8 cellular contexts compared by ENCODE assay signal in genomic region chr6:27865952-27866369, GRCh38. TPM values are rescaled to one million over a fixed set of nuclear protein-coding genes. Genes with fewer than 3 reads are reported as not detected.
A peak's percentile ranks its signal among the peaks of the same experiment; 100 is the strongest.
DNase-seq lines count a peak whose midpoint lies in the region; ATAC-seq and TF ChIP-seq lines count a peak whose summit lies in the region.

No MANE protein-coding gene starts in this region.

- peak overlapping the region; percentile 100 for H3K4me3 Mint-ChIP-seq in CD4-positive, alpha-beta T cell
- peak overlapping the region; percentile 93 to 97 (median 94) for H3K4me3 Mint-ChIP-seq in brain

- H3K9ac ChIP-seq in OCI-LY1 (ENCODE audit: low read length), result peak overlapping the region; percentile 90

- CTCF ChIA-PET in CD4-positive, alpha-beta T cell (lab: Charles Lee), result interaction anchor here (1.2 to 6.6 kb wide), 10 partner anchors 29 to 1840 kb away, joined by 3 to 50 read pairs (median 6); a partner anchor contains a TSS

- POLR2A ChIA-PET in CD4-positive, alpha-beta T cell (lab: Charles Lee), result interaction anchor here (0.6 to 16.5 kb wide), 42 partner anchors 8 to 1848 kb away, joined by 3 to 1427 read pairs (median 6); partner anchors contain the start of gene ZNF184

- H3K36me3 ChIP-seq in OCI-LY1 (ENCODE audit: insufficient read depth, low read length), result peaks cover 4% of the 10 kb centered on the region; the same call in 1 of the 2 replicates
- H3K36me3 ChIP-seq in thymus (ENCODE audit: control insufficient read depth, insufficient read depth), result no peaks in the 10 kb centered on the region

- peaks cover 16% of the 10 kb centered on the region for H3K36me3 Mint-ChIP-seq in CD4-positive, alpha-beta T cell (ENCODE audit: low read depth)
- peaks cover 8% of the 10 kb centered on the region for H3K36me3 Mint-ChIP-seq in brain

- peaks cover 3% of the 10 kb centered on the region for H3K27me3 Mint-ChIP-seq in CD4-positive, alpha-beta T cell
- H3K27me3 Mint-ChIP-seq in brain, result peaks cover 15% of the 10 kb centered on the region

- no peak overlapping the region for H2AFZ ChIP-seq in OCI-LY1 (ENCODE audit: low read length)

- H3K27ac Mint-ChIP-seq in CD4-positive, alpha-beta T cell, result peak overlapping the region; percentile 93
- H3K27ac Mint-ChIP-seq in brain, result peak overlapping the region; percentile 83 to 96 (median 89)

- DNase-seq in CD4-positive, alpha-beta T cell, result peak in 2 of 10 experiments; percentile 7 to 39
- DNase-seq in lower leg skin (ENCODE audit: low spot score in 2 of 2) (no peak), posterior cingulate gyrus (no peak), T1000 (lab: John Stamatoyannopoulos, UW) (no peak)

- intact Hi-C loops in CD4-positive, alpha-beta T cell (cut with DNase I, micrococcal nuclease), result loop anchor here (1.0 to 5.0 kb wide), 2 partner anchors 28 to 36 kb away; a partner anchor contains a TSS
- intact Hi-C loops in lower leg skin (cut with DNase I; ENCODE audit: low total_unique reads) (no loop called here), posterior cingulate gyrus (cut with DNase I) (no loop called here)

- H3K27ac ChIP-seq in CD4-positive, alpha-beta T cell (ENCODE audit: low read depth, low read length), result no peak overlapping the region
- H3K27ac ChIP-seq in OCI-LY1 (ENCODE audit: low read depth, low read length, poor library complexity, severe bottlenecking) (peak overlapping the region; percentile 99), thymus (ENCODE audit: low read depth) (peak overlapping the region; percentile 90)

- peak overlapping the region; percentile 87 for H3K4me2 ChIP-seq in OCI-LY1 (ENCODE audit: low read length)

- H3K4me1 ChIP-seq in OCI-LY1 (ENCODE audit: insufficient read depth, low read length, severe bottlenecking) (peaks cover 52% of the 10 kb centered on the region), thymus (ENCODE audit: control insufficient read depth, insufficient read depth, low read length) (peaks cover 11% of the 10 kb centered on the region)

- TF ChIP-seq CTCF in CD4-positive, alpha-beta T cell (IDR thresholded peaks at IDR 0.05), result no peak
- TF ChIP-seq CTCF in OCI-LY1 (IDR thresholded peaks at IDR 0.05; ENCODE audit: low read length) (no peak), brain (conservative IDR thresholded peaks at IDR 0.05) (no peak), lower leg skin (IDR thresholded peaks at IDR 0.05) (no peak)

- H3K9me2 ChIP-seq in OCI-LY1 (ENCODE audit: low read depth, low read length), result no peaks in the 10 kb centered on the region

- peaks cover 47% of the 10 kb centered on the region for H3K4me1 Mint-ChIP-seq in CD4-positive, alpha-beta T cell (ENCODE audit: low read depth)
- H3K4me1 Mint-ChIP-seq in brain, result peaks cover 31% of the 10 kb centered on the region

- ATAC-seq in CD4-positive, alpha-beta T cell (ENCODE audit: poor library complexity), result peak; percentile 1
- peak; percentile 9 for ATAC-seq in GM21576 (IDR thresholded peaks at IDR 0.05; ENCODE audit: unreplicated experiment)

- TF ChIP-seq POLR2A in lower leg skin (IDR thresholded peaks at IDR 0.05), result no peak

- H3K9me3 ChIP-seq in CD4-positive, alpha-beta T cell (ENCODE audit: control insufficient read depth, low read length), result no peaks in the 10 kb centered on the region
- H3K9me3 ChIP-seq in OCI-LY1 (ENCODE audit: low read length) (0 out of 2 replicates have a peak, but pooled peaks cover 6% of the 10 kb centered on the region), thymus (ENCODE audit: control insufficient read depth) (peaks cover 2% of the 10 kb centered on the region)

- WGBS in lower leg skin, 2 donors, result 0% methylated on average over 17 of the region's 17 CpGs
- WGBS in thymus, result under 1% methylated on average over 17 of the region's 17 CpGs

- no peaks in the 10 kb centered on the region for H3K79me2 ChIP-seq in OCI-LY1 (ENCODE audit: insufficient read depth, low read length)

- H3K9me3 Mint-ChIP-seq in CD4-positive, alpha-beta T cell, result no peaks in the 10 kb centered on the region
- H3K9me3 Mint-ChIP-seq in brain, result peaks cover 3 to 15% (median 14%) of the 10 kb centered on the region in 5 experiments

- no peaks in the 10 kb centered on the region for H4K20me1 ChIP-seq in OCI-LY1 (ENCODE audit: insufficient read depth, low read length)

- no peaks in the 10 kb centered on the region for H3K27me3 ChIP-seq in CD4-positive, alpha-beta T cell (ENCODE audit: control insufficient read depth, insufficient read depth, low read length)
- no peaks in the 10 kb centered on the region for H3K27me3 ChIP-seq in OCI-LY1 (ENCODE audit: insufficient read depth, low read length)
- no peaks in the 10 kb centered on the region for H3K27me3 ChIP-seq in thymus (ENCODE audit: control insufficient read depth, insufficient read depth)

- peaks cover 13% of the 10 kb centered on the region; the same call in 1 of the 2 replicates for H3F3A ChIP-seq in OCI-LY1 (ENCODE audit: insufficient read depth, low read length)

- H3K4me3 ChIP-seq in OCI-LY1 (ENCODE audit: low read depth, low read length, poor library complexity, severe bottlenecking), result peak overlapping the region; percentile 69
- H3K4me3 ChIP-seq in lower leg skin (ENCODE audit: low read depth, poor library complexity, severe bottlenecking), result peak overlapping the region; percentile 34
- H3K4me3 ChIP-seq in thymus (ENCODE audit: low read length), result peak overlapping the region; percentile 76

RNA-seq across cellular contexts. Expression of gene OR2B2, which starts 46.2 kb away (rescaled TPM):
- total RNA-seq in CD4-positive, alpha-beta T cell, result not detected
- not detected for polyA plus RNA-seq in brain (ENCODE audit: insufficient read depth, low read depth, low replicate concordance)
- total RNA-seq in lower leg skin, result not detected
- polyA plus RNA-seq in thymus, result not detected

Comparison
In these comparisons a context has a peak if more than half of its experiments do, and no peak if none do; other contexts are left out.
1. intact Hi-C loops: an anchor here in CD4-positive, alpha-beta T cell (1.0 to 5.0 kb wide); none called in lower leg skin and posterior cingulate gyrus.